Comparison of ENCODE assay signal across 20 cellular contexts in the genomic region with DNA sequence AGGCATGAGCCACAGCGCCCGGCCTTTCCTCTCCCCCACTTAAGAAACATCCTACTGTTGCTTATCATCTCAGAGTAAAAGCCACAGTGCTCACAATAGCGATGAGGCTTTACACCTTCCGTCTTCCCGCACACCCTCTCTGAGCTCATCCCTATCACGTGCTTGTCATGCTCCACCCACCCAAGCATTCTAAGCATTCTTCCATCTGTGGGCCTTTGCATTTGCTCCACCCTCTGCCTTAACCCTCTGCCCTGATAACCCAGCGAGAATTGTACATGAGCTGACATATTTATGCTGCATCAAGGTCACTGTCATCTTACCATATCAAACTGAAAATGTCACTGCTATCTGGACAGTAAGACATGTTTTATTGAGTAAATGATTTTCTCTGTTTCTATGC. TPM values are rescaled to one million over a fixed set of nuclear protein-coding genes. Genes with fewer than 3 reads are reported as not detected.
DNase-seq lines count a peak whose midpoint lies in the region; ATAC-seq, FAIRE-seq and TF ChIP-seq lines count a peak whose summit lies in the region.
"Had no signal": no experiment of that assay in that cellular context is flagged by ENCODE, and none has a peak within 500 bp of the region (broad histone marks: within the 10 kb centered on the region; RNA-seq: fewer than 3 reads in every experiment).

No MANE protein-coding gene starts in this region.

- no peak overlapping the region for H3K4me2 ChIP-seq in HepG2 (ENCODE audit: low read depth, low read length)
- H3K4me2 ChIP-seq in K562 (ENCODE audit: insufficient read depth, low read length), result no peak overlapping the region
- no peak overlapping the region for H3K4me2 ChIP-seq in trophoblast cell (ENCODE audit: low read length)
- H3K4me2 ChIP-seq: BLaER1 had no signal

- H2BK12ac ChIP-seq in trophoblast cell (ENCODE audit: low read length), result no peak overlapping the region

- in situ Hi-C loops in HepG2 (cut with HindIII; ENCODE audit: extremely low pct_ligation_motif_present, low pct_unique_long_range_greater_than_20kb) (no loop called here), K562 (cut with MboI) (no loop called here)

- TF ChIP-seq RAD21 in HepG2 (CRISPR knock-in tag; IDR thresholded peaks at IDR 0.05), result no peak
- TF ChIP-seq RAD21 in K562 (CRISPR knock-in tag; conservative IDR thresholded peaks at IDR 0.05 in 1 of 2, IDR thresholded peaks at IDR 0.05 in 1 of 2), result no peak

- H4K20me1 ChIP-seq in HepG2 (ENCODE audit: insufficient read depth, low read length), result no peaks in the 10 kb centered on the region
- H4K20me1 ChIP-seq in K562 (replicated peaks; ENCODE audit: control insufficient read depth, insufficient read depth, low read length), result no peaks in the 10 kb centered on the region
- H4K20me1 ChIP-seq: BLaER1 had no signal

- H3K4me3 ChIP-seq in HepG2 (replicated peaks in 1 of 3; ENCODE audit: insufficient read depth in 1 of 3, low read depth in 2 of 3, low read length in 3 of 3) (no peak overlapping the region), right lobe of liver (no peak overlapping the region), K562 (no peak overlapping the region), trophoblast cell (ENCODE audit: low read depth, low read length) (no peak overlapping the region)
- H3K4me3 ChIP-seq: BLaER1, GM12878, GM23248 had no signal

- intact Hi-C loops in HepG2 (cut with micrococcal nuclease; ENCODE audit: unreplicated experiment), result no loop called here
- intact Hi-C loops in right lobe of liver (cut with DNase I), result no loop called here
- intact Hi-C loops in K562 (cut with micrococcal nuclease), result no loop called here
- intact Hi-C loops in cardiac septum (cut with DNase I), result no loop called here

- H3K9me3 ChIP-seq in HepG2 (ENCODE audit: low read length) (no peaks in the 10 kb centered on the region), right lobe of liver (no peaks in the 10 kb centered on the region), K562 (replicated peaks; ENCODE audit: control insufficient read depth, insufficient read depth, low read depth, low read length) (no peaks in the 10 kb centered on the region), trophoblast cell (ENCODE audit: insufficient read depth, low read depth, low read length) (no peaks in the 10 kb centered on the region)
- H3K9me3 ChIP-seq: BLaER1 had no signal

- H3K4ac ChIP-seq in trophoblast cell (ENCODE audit: low read depth, low read length), result no peak overlapping the region

- H3K9ac ChIP-seq in HepG2 (ENCODE audit: insufficient read depth, low read depth, low read length), result no peak overlapping the region
- no peak overlapping the region for H3K9ac ChIP-seq in K562 (ENCODE audit: insufficient read depth in 1 of 2, low read depth in 2 of 2, low read length in 2 of 2)
- H3K9ac ChIP-seq in trophoblast cell (ENCODE audit: low read length), result no peak overlapping the region
- H3K9ac ChIP-seq: BLaER1, GM23248 had no signal

- H3K27me3 ChIP-seq in HepG2 (ENCODE audit: control insufficient read depth in 1 of 2, insufficient read depth in 2 of 2, low read length in 2 of 2) (peaks cover 1 to 13% of the 10 kb centered on the region in 2 experiments; a peak in 1 of 5 replicates), right lobe of liver (no peaks in the 10 kb centered on the region), K562 (ENCODE audit: control insufficient read depth in 2 of 2, insufficient read depth in 2 of 2, low read length in 2 of 2) (peaks cover 5 to 6% of the 10 kb centered on the region in 2 experiments; a peak in 2 of 5 replicates), trophoblast cell (ENCODE audit: insufficient read depth, low read length) (no peaks in the 10 kb centered on the region)
- H3K27me3 ChIP-seq: BLaER1 had no signal

- no peak overlapping the region for H3K18ac ChIP-seq in trophoblast cell (ENCODE audit: low read length)

- no peaks in the 10 kb centered on the region for H3K79me1 ChIP-seq in trophoblast cell (ENCODE audit: low read length)

- TF ChIP-seq CTCF in HepG2 (CRISPR knock-in tag; IDR thresholded peaks at IDR 0.05) (no peak), right lobe of liver (IDR thresholded peaks at IDR 0.05) (no peak), K562 (IDR thresholded peaks at IDR 0.05 in 2 of 3, conservative IDR thresholded peaks at IDR 0.05 in 1 of 3; ENCODE audit: insufficient read depth in 2 of 3, low read depth in 1 of 3, low read length in 3 of 3) (no peak)

- 64% methylated on average over 7 of the region's 7 CpGs for WGBS in HepG2 (ENCODE audit: low lambda C conversion rate)
- 81% methylated on average over 3 of the region's 7 CpGs for WGBS in right lobe of liver (ENCODE audit: insufficient coverage, low coverage, low lambda C conversion rate, missing lambda C conversion rate)
- 0% methylated on average over 5 of the region's 7 CpGs for WGBS in K562 (ENCODE audit: insufficient coverage, low coverage, missing lambda C conversion rate)
- WGBS in trophoblast cell (ENCODE audit: extremely low coverage, insufficient coverage, insufficient read length), result no CpG with 5 or more reads among the region's 7 CpGs

- H2BK5ac ChIP-seq in trophoblast cell (ENCODE audit: low read depth, low read length, poor library complexity), result no peak overlapping the region

- H2AFZ ChIP-seq in HepG2 (ENCODE audit: low read length) (no peak overlapping the region), K562 (ENCODE audit: low read depth, low read length) (no peak overlapping the region), trophoblast cell (ENCODE audit: insufficient read depth, low read length, poor library complexity) (no peak overlapping the region)
- H2AFZ ChIP-seq: GM23248 had no signal

- TF ChIP-seq EP300 in HepG2 (IDR thresholded peaks at IDR 0.05; ENCODE audit: low read depth in 2 of 2, low read length in 2 of 2) (no peak), HepG2 (CRISPR knock-in tag; IDR thresholded peaks at IDR 0.05; ENCODE audit: borderline replicate concordance) (no peak), K562 (IDR thresholded peaks at IDR 0.05; ENCODE audit: low read length) (no peak)

- peak; percentile 15 for FAIRE-seq in HepG2 (lab: Jason Lieb, UNC)
- peak; percentile 82 for FAIRE-seq in K562 (lab: Jason Lieb, UNC)
- FAIRE-seq: GM12878, GM18507 had no signal

- no peak overlapping the region for H4K91ac ChIP-seq in trophoblast cell (ENCODE audit: low read depth, low read length)

- H3K9me1 ChIP-seq in K562 (ENCODE audit: control insufficient read depth, insufficient read depth, low read length), result no peaks in the 10 kb centered on the region

- H4K12ac ChIP-seq in trophoblast cell (ENCODE audit: low read depth, low read length), result no peak overlapping the region

- no peak overlapping the region for H3K23ac ChIP-seq in trophoblast cell (ENCODE audit: low read length)

- no peak overlapping the region for H2BK120ac ChIP-seq in trophoblast cell (ENCODE audit: insufficient read depth, low read length, poor library complexity)

- H3K4me1 ChIP-seq in HepG2 (ENCODE audit: insufficient read depth, low read length), result no peaks in the 10 kb centered on the region
- no peaks in the 10 kb centered on the region for H3K4me1 ChIP-seq in right lobe of liver
- H3K4me1 ChIP-seq in K562 (replicated peaks in 1 of 2; ENCODE audit: control insufficient read depth in 2 of 2, insufficient read depth in 2 of 2, low read length in 2 of 2), result no peaks in the 10 kb centered on the region
- H3K4me1 ChIP-seq in trophoblast cell (ENCODE audit: control insufficient read depth in 1 of 2, insufficient read depth in 2 of 2, low read length in 2 of 2), result no peaks in the 10 kb centered on the region
- H3K4me1 ChIP-seq: BLaER1 had no signal

- TF ChIP-seq POLR2A in HepG2 (IDR thresholded peaks at IDR 0.05; ENCODE audit: insufficient read depth in 1 of 2, low read depth in 2 of 2, low read length in 2 of 2), result no peak
- TF ChIP-seq POLR2A in right lobe of liver (IDR thresholded peaks at IDR 0.05), result no peak
- TF ChIP-seq POLR2A in K562 (conservative IDR thresholded peaks at IDR 0.05), result no peak

- H3K36me3 ChIP-seq in HepG2 (replicated peaks in 1 of 2; ENCODE audit: control insufficient read depth in 1 of 2, insufficient read depth in 2 of 2, low read length in 2 of 2), result no peaks in the 10 kb centered on the region
- no peaks in the 10 kb centered on the region for H3K36me3 ChIP-seq in right lobe of liver
- H3K36me3 ChIP-seq in K562 (ENCODE audit: control insufficient read depth, insufficient read depth, low read length), result no peaks in the 10 kb centered on the region
- H3K36me3 ChIP-seq in trophoblast cell (ENCODE audit: control insufficient read depth in 1 of 2, insufficient read depth in 2 of 2, low read length in 2 of 2), result no peaks in the 10 kb centered on the region
- H3K36me3 ChIP-seq: BLaER1 had no signal

- H3K79me2 ChIP-seq in HepG2 (ENCODE audit: insufficient read depth, low read length), result no peaks in the 10 kb centered on the region
- H3K79me2 ChIP-seq in K562 (ENCODE audit: control insufficient read depth, insufficient read depth, low read length), result no peaks in the 10 kb centered on the region
- no peaks in the 10 kb centered on the region for H3K79me2 ChIP-seq in trophoblast cell (ENCODE audit: control insufficient read depth, insufficient read depth, low read length, poor library complexity)

- H4K8ac ChIP-seq in trophoblast cell (ENCODE audit: low read depth, low read length), result no peak overlapping the region

- H3K27ac ChIP-seq in HepG2 (ENCODE audit: extremely low read length, insufficient read depth, low read length), result no peak overlapping the region
- no peak overlapping the region for H3K27ac ChIP-seq in right lobe of liver
- no peak overlapping the region for H3K27ac ChIP-seq in K562 (ENCODE audit: extremely low read depth, low read depth, low read length)
- H3K27ac ChIP-seq in trophoblast cell (ENCODE audit: low read depth, low read length), result no peak overlapping the region
- H3K27ac ChIP-seq: 22Rv1, BLaER1, GM23248 had no signal

- POLR2A ChIA-PET in HepG2 (lab: Yijun Ruan, JAX), result no interaction called here
- POLR2A ChIA-PET in K562 (lab: Yijun Ruan, JAX), result interaction anchor here (0.9 kb wide), 1 partner anchor 12 kb away, joined by 3 read pairs; no protein-coding TSS in a partner anchor

- H2AK5ac ChIP-seq in trophoblast cell (ENCODE audit: low read length), result no peak overlapping the region

- CTCF ChIA-PET in HepG2 (lab: Yijun Ruan, JAX; ENCODE audit: low intra/inter-chr PET ratio, low total read pairs), result no interaction called here
- CTCF ChIA-PET in K562 (lab: Yijun Ruan, JAX; ENCODE audit: low intra/inter-chr PET ratio), result no interaction called here

- ATAC-seq in HepG2 (no peak), right lobe of liver (no peak), K562 (peak; percentile 95), HG02571 (IDR thresholded peaks at IDR 0.05; ENCODE audit: unreplicated experiment) (no peak)
- ATAC-seq: GM12878 had no signal

- no peak for DNase-seq in HepG2 (ENCODE audit: low spot score)
- no peak for DNase-seq in right lobe of liver
- peak in 3 of 4 experiments; percentile 16 to 43 (median 23) for DNase-seq in K562 (ENCODE audit: extremely low read depth in 1 of 4, low spot score in 3 of 4)
- DNase-seq in iPS-NIHi11 (ENCODE audit: low spot score), result peak; percentile 31
- DNase-seq in trophoblast cell, result peak; percentile 57 to 80
- no peak for DNase-seq in NOMO-1 (lab: John Stamatoyannopoulos, UW; ENCODE audit: unreplicated experiment in 2 of 2)
- no peak for DNase-seq in cardiac septum (ENCODE audit: low spot score)
- DNase-seq: AML-193; CD8-positive, alpha-beta memory T cell; DMS53; GM23248; HCEC 1CT; HFFc6 had no signal

- no peak overlapping the region for H3K14ac ChIP-seq in trophoblast cell (ENCODE audit: low read length)

- no TSS peak for BruUV-seq in HepG2 (replicated peaks; lab: Mats Ljungman, UMichigan)
- BruUV-seq in K562 (replicated peaks; lab: Mats Ljungman, UMichigan), result no TSS peak

RNA-seq across cellular contexts. Expression of gene FOXI3, which starts 22.6 kb away (rescaled TPM):
- total RNA-seq in HepG2 (2016; rRNA removed; fragmentation: Illumina TruSeq; extraction: Trizol) (not detected in 2 replicates), right lobe of liver (not detected), K562 (2014; rRNA removed) (not detected in 2 replicates), K562 (2014; rRNA removed; fragmentation: Illumina TruSeq; extraction: Trizol) (not detected in 2 replicates), K562 (2015; rRNA removed; fragmentation: Illumina TruSeq; extraction: Trizol) (not detected in 2 replicates), K562 (2021) (not detected in 2 replicates), cardiac septum (not detected)
- total RNA-seq in HepG2 (2016; cell fraction: cytosol; rRNA removed; fragmentation: Illumina TruSeq; extraction: Trizol; ENCODE audit: low read depth), result not detected in 2 replicates
- total RNA-seq in HepG2 (2016; cell fraction: insoluble cytoplasmic fraction; rRNA removed; fragmentation: Illumina TruSeq; extraction: Trizol), result not detected in 2 replicates
- not detected in 2 replicates for total RNA-seq in HepG2 (2016; cell fraction: membrane; rRNA removed; fragmentation: Illumina TruSeq; extraction: Trizol)
- not detected in 2 replicates for total RNA-seq in HepG2 (2016; cell fraction: nucleus; rRNA removed; fragmentation: Illumina TruSeq; extraction: Trizol)
- polyA plus RNA-seq in HepG2 (2011; rRNA removed) (not detected in 2 replicates), K562 (2011; rRNA removed) (not detected in 2 replicates), K562 (2014; fragmentation: Illumina TruSeq; extraction: Trizol) (not detected in 2 replicates), K562 (2014; fragmentation: Nextera tagmentation; extraction: Ambion mirVana) (not detected), K562 (2014; rRNA removed) (not detected in 2 replicates)
- polyA plus RNA-seq in HepG2 (2011; cell fraction: cytosol; rRNA removed), result not detected in 2 replicates
- not detected in 2 replicates for polyA plus RNA-seq in HepG2 (2011; cell fraction: nucleus; rRNA removed)
- polyA plus RNA-seq in HepG2 (2012), result not detected in 2 replicates
- polyA plus RNA-seq in HepG2 (2016; cell fraction: cytosol; fragmentation: Illumina TruSeq; extraction: Trizol; ENCODE audit: low read depth), result not detected in 2 replicates
- polyA plus RNA-seq in HepG2 (2016; cell fraction: insoluble cytoplasmic fraction; fragmentation: Illumina TruSeq; extraction: Trizol; ENCODE audit: low read depth), result not detected in 2 replicates
- polyA plus RNA-seq in HepG2 (2016; cell fraction: membrane; fragmentation: Illumina TruSeq; extraction: Trizol; ENCODE audit: low read depth), result not detected in 2 replicates
- polyA plus RNA-seq in HepG2 (2016; cell fraction: nucleus; fragmentation: Illumina TruSeq; extraction: Trizol; ENCODE audit: insufficient read depth, low read depth), result not detected in 2 replicates
- not detected in 2 replicates for polyA minus RNA-seq in HepG2 (2011; rRNA and poly(A)+ RNA removed; ENCODE audit: low replicate concordance)
- not detected in 2 replicates for polyA minus RNA-seq in HepG2 (2011; cell fraction: cytosol; rRNA and poly(A)+ RNA removed)
- not detected in 2 replicates for polyA minus RNA-seq in HepG2 (2011; cell fraction: nucleus; rRNA and poly(A)+ RNA removed)
- not detected in 2 replicates for total RNA-seq in K562 (2011; cell fraction: chromatin; rRNA removed; ENCODE audit: low replicate concordance)
- total RNA-seq in K562 (2011; cell fraction: nucleolus; rRNA removed), result not detected in 2 replicates
- total RNA-seq in K562 (2011; cell fraction: nucleoplasm; rRNA removed), result not detected in 2 replicates
- polyA plus RNA-seq in K562 (2011; cell fraction: cytosol; rRNA removed), result not detected in 2 replicates
- not detected in 2 replicates for polyA plus RNA-seq in K562 (2011; cell fraction: nucleus; rRNA removed)
- polyA plus RNA-seq in K562 (2012), result not detected in 2 replicates
- polyA minus RNA-seq in K562 (2011; rRNA and poly(A)+ RNA removed), result not detected in 2 replicates
- not detected in 2 replicates for polyA minus RNA-seq in K562 (2011; cell fraction: cytosol; rRNA and poly(A)+ RNA removed)
- not detected in 2 replicates for polyA minus RNA-seq in K562 (2011; cell fraction: nucleus; rRNA and poly(A)+ RNA removed)
- polyA plus RNA-seq in trophoblast cell (2013), result 51.2 and 54.5 TPM in 2 replicates
- total RNA-seq: CD8-positive, alpha-beta memory T cell; G401; GM12878; GM23248; HFFc6 had no signal
- polyA plus RNA-seq: CD8-positive, alpha-beta memory T cell; GM12878; GM23248; IgD-negative memory B cell had no signal

Comparison
In these comparisons a context has a peak if more than half of its experiments do, and no peak if none do; other contexts are left out.
1. DNase-seq: peak in K562 (3 of 4), iPS-NIHi11 (single experiment) and trophoblast cell (2 of 2); none in HepG2 (single experiment), right lobe of liver (0 of 3), NOMO-1 (0 of 2) and cardiac septum (single experiment).
2. Of the 241 proteins assayed by ChIP-seq in both HepG2 and K562: peak only in HepG2: none; only in K562: BHLHE40, MEIS2, RAD51, TFE3, USF2 and ZFP36; in both: none; in neither: 234; mixed calls (peak in some experiments, not most) for 1.